ENCODE assay signal across 1 cellular context in the genomic region with DNA sequence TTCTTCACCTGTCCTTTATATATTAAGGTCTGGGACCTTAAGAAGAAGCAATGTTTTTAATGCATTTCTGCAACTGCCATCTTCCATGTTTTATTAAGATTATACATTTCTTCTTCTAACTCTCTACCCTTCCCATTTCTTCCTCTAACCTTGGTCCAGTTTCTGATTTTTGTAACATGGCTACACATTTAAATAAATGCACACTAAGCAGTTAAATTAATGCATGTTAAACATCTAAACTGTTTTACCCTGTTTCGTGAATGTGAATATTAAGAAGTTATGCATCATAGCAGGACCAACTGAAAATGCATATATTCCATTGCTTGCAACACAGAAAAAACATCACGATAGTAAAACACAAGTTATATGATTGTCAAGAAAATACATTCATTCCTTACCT.
TF ChIP-seq lines count a peak whose summit lies in the region.

No MANE protein-coding gene starts in this region.

TF ChIP-seq in K562, 482 proteins besides CTCF, POLR2A, EP300 and RAD21 (continued from another document):
- TF ChIP-seq TFAP4 (CRISPR knock-in tag; IDR thresholded peaks at IDR 0.05; ENCODE audit: borderline replicate concordance) (no peak), MAFK (IDR thresholded peaks at IDR 0.05; ENCODE audit: low read length) (peak; percentile 21; the same call in 1 of the 2 replicates), MAFG (tag; conservative IDR thresholded peaks at IDR 0.05) (peak; percentile 14; the same call in 1 of the 2 replicates), ZNF316 (IDR thresholded peaks at IDR 0.05) (peak; percentile 52; the same call in 1 of the 2 replicates)
